8 cellular contexts compared by ENCODE assay signal in genomic region chr2:97664636-97664970, GRCh38.
DNase-seq lines count a peak whose midpoint lies in the region; ATAC-seq and TF ChIP-seq lines count a peak whose summit lies in the region.

No MANE protein-coding gene starts in this region.

- peaks cover 22 to 29% of the 10 kb centered on the region in 2 donors for H3K4me1 Mint-ChIP-seq in stimulated activated naive B cell treated with anti-CD40 and anti-IgM and Interleukin-4, amounts not matched to agents 10 μg/mL and 1 μg/mL and 100 μg/mL, for 72 hours

- peaks cover 1% of the 10 kb centered on the region; the same call in 1 of the 2 replicates for H3K4me1 ChIP-seq in iPS DF 6.9 (ENCODE audit: control insufficient read depth, insufficient read depth, low read length)

- H3K9me3 Mint-ChIP-seq in stimulated activated naive B cell treated with anti-CD40 and anti-IgM and Interleukin-4, amounts not matched to agents 10 μg/mL and 1 μg/mL and 100 μg/mL, for 72 hours: no peaks in the 10 kb centered on the region

- peak overlapping the region; percentile 86 to 88 for H3K4me3 Mint-ChIP-seq in stimulated activated naive B cell treated with anti-CD40 and anti-IgM and Interleukin-4, amounts not matched to agents 10 μg/mL and 1 μg/mL and 100 μg/mL, for 72 hours

- H3K27me3 Mint-ChIP-seq in stimulated activated naive B cell treated with anti-CD40 and anti-IgM and Interleukin-4, amounts not matched to agents 10 μg/mL and 1 μg/mL and 100 μg/mL, for 72 hours: no peaks in the 10 kb centered on the region

- peak overlapping the region; percentile 88 for H3K4me3 ChIP-seq in GM06990 (replicated peaks; ENCODE audit: low read depth, low read length)
- peak overlapping the region; percentile 81 for H3K4me3 ChIP-seq in WI38 (ENCODE audit: low read depth, low read length)
- peak overlapping the region; percentile 56; the same call in 1 of the 2 replicates for H3K4me3 ChIP-seq in iPS DF 6.9 (ENCODE audit: low read length)

- TF ChIP-seq CTCF in 22Rv1 (IDR thresholded peaks at IDR 0.05) (peak; percentile 33; the same call in 1 of the 2 replicates), GM06990 (IDR thresholded peaks at IDR 0.05; ENCODE audit: insufficient read depth, low read length, poor library complexity, severe bottlenecking) (no peak), WI38 (IDR thresholded peaks at IDR 0.05; ENCODE audit: low read depth, low read length) (no peak), GM13976 (IDR thresholded peaks at IDR 0.05; ENCODE audit: borderline replicate concordance, control extremely low read depth, extremely low read depth, insufficient read depth, missing control alignments) (no peak)

- H3K27ac ChIP-seq in 22Rv1 (peak overlapping the region; percentile 96), iPS DF 6.9 (ENCODE audit: low read length) (no peak overlapping the region)

- in situ Hi-C loops in GM13976 (cut with MboI; ENCODE audit: low sequenced_read_pairs, unreplicated experiment): no loop called here

- H3K9me3 ChIP-seq in iPS DF 6.9 (ENCODE audit: control insufficient read depth, insufficient read depth, low read length): no peaks in the 10 kb centered on the region

- no CpG with 5 or more reads among the region's 21 CpGs for whole genome bisulfite sequencing in iPS DF 6.9 (ENCODE audit: insufficient coverage, insufficient read length)

- H3K36me3 Mint-ChIP-seq in stimulated activated naive B cell treated with anti-CD40 and anti-IgM and Interleukin-4, amounts not matched to agents 10 μg/mL and 1 μg/mL and 100 μg/mL, for 72 hours: peaks cover 9 to 23% of the 10 kb centered on the region in 2 donors

- no peaks in the 10 kb centered on the region for H3K27me3 ChIP-seq in GM06990 (replicated peaks; ENCODE audit: control insufficient read depth, insufficient read depth, low read length)
- H3K27me3 ChIP-seq in iPS DF 6.9 (ENCODE audit: control insufficient read depth, insufficient read depth, low read length): no peaks in the 10 kb centered on the region

- DNase-seq in GM06990 (ENCODE audit: extremely low read depth, insufficient read length) (no peak), iPS DF 6.9 (ENCODE audit: low read depth, low spot score) (no peak), GM13976 (ENCODE audit: low spot score) (no peak)
- DNase-seq in stimulated activated naive B cell treated with anti-CD40 and anti-IgM and Interleukin-4, amounts not matched to agents 10 μg/mL and 1 μg/mL and 100 μg/mL, for 72 hours: no peak

- no peak for ATAC-seq in stimulated activated naive B cell treated with anti-CD40 and anti-IgM and Interleukin-4, amounts not matched to agents 10 μg/mL and 1 μg/mL and 100 μg/mL, for 72 hours (replicated peaks)
- ATAC-seq in GM21723 (IDR thresholded peaks at IDR 0.05; ENCODE audit: unreplicated experiment) (no peak), GM21717 (IDR thresholded peaks at IDR 0.05; ENCODE audit: unreplicated experiment) (no peak)

- peak overlapping the region; percentile 93 for H3K27ac Mint-ChIP-seq in stimulated activated naive B cell treated with anti-CD40 and anti-IgM and Interleukin-4, amounts not matched to agents 10 μg/mL and 1 μg/mL and 100 μg/mL, for 72 hours

- peaks cover 5% of the 10 kb centered on the region for H3K36me3 ChIP-seq in GM06990 (ENCODE audit: control insufficient read depth, insufficient read depth, low read length)
- H3K36me3 ChIP-seq in iPS DF 6.9 (ENCODE audit: control insufficient read depth, insufficient read depth, low read length): no peaks in the 10 kb centered on the region; the same call in 1 of the 2 replicates
